ENCODE assay signal across 22 cellular contexts in genomic region chr16:66975302-66975893, GRCh38. TPM values are rescaled to one million over a fixed set of nuclear protein-coding genes. Genes with fewer than 3 reads are reported as not detected.
A peak's percentile ranks its signal among the peaks of the same experiment; 100 is the strongest.
DNase-seq lines count a peak whose midpoint lies in the region; ATAC-seq and TF ChIP-seq lines count a peak whose summit lies in the region.
"Had no signal": no experiment of that assay in that cellular context is flagged by ENCODE, and none has a peak within 500 bp of the region (broad histone marks: within the 10 kb centered on the region; RNA-seq: fewer than 3 reads in every experiment).

No MANE protein-coding gene starts in this region.

- no peak overlapping the region for H3K4me3 ChIP-seq in suprapubic skin
- H3K4me3 ChIP-seq: hepatocyte, psoas muscle, SK-N-MC, skin epidermis, tibial nerve had no signal

- H3K4me3 Mint-ChIP-seq in activated naive CD4-positive, alpha-beta T cell treated with anti-CD3 and anti-CD28 coated beads for 36 hours = peak overlapping the region; percentile 46
- H3K4me3 Mint-ChIP-seq in activated T-helper 1 cell treated with anti-CD3 and anti-CD28 coated beads, Interleukin-12 subunit alpha, Interleukin-12 subunit beta, Interleukin-2, Interleukin-4 antibody, amounts not matched to agents 30 ng/mL and 10 ng/mL and 1 ng/mL, durations not matched to agents 14 hours and 24 hours and 36 hours = peak overlapping the region; percentile 80
- peak overlapping the region; percentile 31 for H3K4me3 Mint-ChIP-seq in natural killer cell

- DNase-seq in activated naive CD4-positive, alpha-beta T cell treated with anti-CD3 and anti-CD28 coated beads for 36 hours = no peak
- DNase-seq in activated naive CD4-positive, alpha-beta T cell treated with anti-CD3 and anti-CD28 coated beads, Interleukin-2, amount 50 U/mL, for 16 hours = no peak
- DNase-seq in GM13977 (ENCODE audit: low spot score) (peak; percentile 3), natural killer cell (no peak), suprapubic skin (ENCODE audit: low spot score in 2 of 2) (no peak), SIG-M5 (lab: John Stamatoyannopoulos, UW) (no peak)
- DNase-seq in activated T-helper 1 cell treated with anti-CD3 and anti-CD28 coated beads, Interleukin-12 subunit alpha, Interleukin-12 subunit beta, Interleukin-2, Interleukin-4 antibody, amounts not matched to agents 30 ng/mL and 10 ng/mL and 1 ng/mL, durations not matched to agents 14 hours and 24 hours and 36 hours (ENCODE audit: low spot score) = no peak
- no peak for DNase-seq in stimulated activated CD4-positive, alpha-beta T cell treated with anti-CD3 and anti-CD28 coated beads, Interleukin-4, amount 100 ng/mL, for 24 hours
- DNase-seq: activated B cell treated with CpG ODN at 0.5 μM for 24 hours; erythroblast; GF-D8; NCI-H2107; NCI-H446 treated with DMSO at 0.1 percent for 48 hours; NK-92 treated with Interleukin-12 subunit alpha and Interleukin-12 subunit beta, amount 100 ng/mL, for 24 hours; T1000 had no signal

- 85% methylated on average over 14 of the region's 14 CpGs for WGBS in suprapubic skin

- H3K36me3 ChIP-seq in suprapubic skin = no peaks in the 10 kb centered on the region
- H3K36me3 ChIP-seq: tibial nerve had no signal

- no peaks in the 10 kb centered on the region for H3K36me3 Mint-ChIP-seq in activated naive CD4-positive, alpha-beta T cell treated with anti-CD3 and anti-CD28 coated beads for 36 hours (ENCODE audit: low read depth)
- peaks cover 1% of the 10 kb centered on the region for H3K36me3 Mint-ChIP-seq in activated T-helper 1 cell treated with anti-CD3 and anti-CD28 coated beads, Interleukin-12 subunit alpha, Interleukin-12 subunit beta, Interleukin-2, Interleukin-4 antibody, amounts not matched to agents 30 ng/mL and 10 ng/mL and 1 ng/mL, durations not matched to agents 14 hours and 24 hours and 36 hours (ENCODE audit: low read depth)
- no peaks in the 10 kb centered on the region for H3K36me3 Mint-ChIP-seq in natural killer cell
- H3K36me3 Mint-ChIP-seq: activated naive CD4-positive, alpha-beta T cell treated with anti-CD3 and anti-CD28 coated beads, Interleukin-2, amount 50 U/mL, for 24 hours had no signal

- CTCF ChIA-PET in activated naive CD4-positive, alpha-beta T cell treated with anti-CD3 and anti-CD28 coated beads for 36 hours (lab: Charles Lee) = interaction anchor here (0.5 to 3.6 kb wide), 10 partner anchors 8 to 210 kb away, joined by 3 to 24 read pairs (median 4); partner anchors contain the start of gene CES3

- intact Hi-C loops in activated naive CD4-positive, alpha-beta T cell treated with anti-CD3 and anti-CD28 coated beads for 36 hours (cut with micrococcal nuclease) = loop anchor here (10.0 kb wide), 1 partner anchor 469 kb away; no protein-coding TSS in a partner anchor
- intact Hi-C loops in activated T-helper 1 cell treated with anti-CD3 and anti-CD28 coated beads, Interleukin-12 subunit alpha, Interleukin-12 subunit beta, Interleukin-2, Interleukin-4 antibody, amounts not matched to agents 30 ng/mL and 10 ng/mL and 1 ng/mL, durations not matched to agents 14 hours and 24 hours and 36 hours (cut with micrococcal nuclease) = loop anchor here (1.0 kb wide), 1 partner anchor 9 kb away; no protein-coding TSS in a partner anchor
- intact Hi-C loops in natural killer cell (cut with micrococcal nuclease) = no loop called here

- no peaks in the 10 kb centered on the region for H3K27me3 Mint-ChIP-seq in activated naive CD4-positive, alpha-beta T cell treated with anti-CD3 and anti-CD28 coated beads for 36 hours (ENCODE audit: low read depth)
- no peaks in the 10 kb centered on the region for H3K27me3 Mint-ChIP-seq in activated T-helper 1 cell treated with anti-CD3 and anti-CD28 coated beads, Interleukin-12 subunit alpha, Interleukin-12 subunit beta, Interleukin-2, Interleukin-4 antibody, amounts not matched to agents 30 ng/mL and 10 ng/mL and 1 ng/mL, durations not matched to agents 14 hours and 24 hours and 36 hours (ENCODE audit: insufficient read depth)
- no peaks in the 10 kb centered on the region for H3K27me3 Mint-ChIP-seq in natural killer cell (ENCODE audit: low read depth in 2 of 2)
- H3K27me3 Mint-ChIP-seq: activated naive CD4-positive, alpha-beta T cell treated with anti-CD3 and anti-CD28 coated beads, Interleukin-2, amount 50 U/mL, for 24 hours had no signal

- no peaks in the 10 kb centered on the region for H3K27me3 ChIP-seq in suprapubic skin
- H3K27me3 ChIP-seq: hepatocyte, tibial nerve had no signal

- no peak overlapping the region for H3K27ac Mint-ChIP-seq in activated naive CD4-positive, alpha-beta T cell treated with anti-CD3 and anti-CD28 coated beads for 36 hours
- H3K27ac Mint-ChIP-seq in activated T-helper 1 cell treated with anti-CD3 and anti-CD28 coated beads, Interleukin-12 subunit alpha, Interleukin-12 subunit beta, Interleukin-2, Interleukin-4 antibody, amounts not matched to agents 30 ng/mL and 10 ng/mL and 1 ng/mL, durations not matched to agents 14 hours and 24 hours and 36 hours = peak overlapping the region; percentile 80
- H3K27ac Mint-ChIP-seq in natural killer cell = no peak overlapping the region
- H3K27ac Mint-ChIP-seq: activated B cell treated with CpG ODN at 0.5 μM for 24 hours; activated naive CD4-positive, alpha-beta T cell treated with anti-CD3 and anti-CD28 coated beads, Interleukin-2, amount 50 U/mL, for 24 hours had no signal

- H3K4me1 ChIP-seq in suprapubic skin = peaks cover 17% of the 10 kb centered on the region
- H3K4me1 ChIP-seq: psoas muscle had no signal

- TF ChIP-seq POLR2A in suprapubic skin (IDR thresholded peaks at IDR 0.05) = no peak

- no peak overlapping the region for H3K27ac ChIP-seq in suprapubic skin
- H3K27ac ChIP-seq: HL-60, psoas muscle, SK-N-MC, skin epidermis, tibial nerve had no signal

- ATAC-seq in natural killer cell = no peak

- H3K4me1 Mint-ChIP-seq in activated naive CD4-positive, alpha-beta T cell treated with anti-CD3 and anti-CD28 coated beads for 36 hours (ENCODE audit: low read depth) = peaks cover 15% of the 10 kb centered on the region
- peaks cover 41% of the 10 kb centered on the region for H3K4me1 Mint-ChIP-seq in activated T-helper 1 cell treated with anti-CD3 and anti-CD28 coated beads, Interleukin-12 subunit alpha, Interleukin-12 subunit beta, Interleukin-2, Interleukin-4 antibody, amounts not matched to agents 30 ng/mL and 10 ng/mL and 1 ng/mL, durations not matched to agents 14 hours and 24 hours and 36 hours (ENCODE audit: low read depth)
- H3K4me1 Mint-ChIP-seq in natural killer cell = no peaks in the 10 kb centered on the region
- H3K4me1 Mint-ChIP-seq: activated B cell treated with CpG ODN at 0.5 μM for 24 hours had no signal

- no peaks in the 10 kb centered on the region for H3K9me3 Mint-ChIP-seq in activated naive CD4-positive, alpha-beta T cell treated with anti-CD3 and anti-CD28 coated beads for 36 hours
- no peaks in the 10 kb centered on the region for H3K9me3 Mint-ChIP-seq in activated T-helper 1 cell treated with anti-CD3 and anti-CD28 coated beads, Interleukin-12 subunit alpha, Interleukin-12 subunit beta, Interleukin-2, Interleukin-4 antibody, amounts not matched to agents 30 ng/mL and 10 ng/mL and 1 ng/mL, durations not matched to agents 14 hours and 24 hours and 36 hours
- H3K9me3 Mint-ChIP-seq in natural killer cell = no peaks in the 10 kb centered on the region
- H3K9me3 Mint-ChIP-seq: activated B cell treated with CpG ODN at 0.5 μM for 24 hours; activated naive CD4-positive, alpha-beta T cell treated with anti-CD3 and anti-CD28 coated beads, Interleukin-2, amount 50 U/mL, for 24 hours had no signal

- no peak for TF ChIP-seq CTCF in GM13977 (IDR thresholded peaks at IDR 0.05; ENCODE audit: extremely low read depth, insufficient read depth, missing control alignments)
- no peak for TF ChIP-seq CTCF in natural killer cell (IDR thresholded peaks at IDR 0.05)
- TF ChIP-seq CTCF in suprapubic skin (IDR thresholded peaks at IDR 0.05) = no peak

- TF ChIP-seq EP300 in suprapubic skin (IDR thresholded peaks at IDR 0.05) = no peak

- no peaks in the 10 kb centered on the region for H3K9me3 ChIP-seq in suprapubic skin
- H3K9me3 ChIP-seq: psoas muscle, tibial nerve had no signal

- in situ Hi-C loops in GM13977 (cut with MboI; ENCODE audit: low pct_unique_long_range_greater_than_20kb, low sequenced_read_pairs, unreplicated experiment) = no loop called here

RNA-seq across cellular contexts. Expression of gene CES4A, which starts 13.0 kb away (rescaled TPM):
- 1 to 10 TPM; 4.9 to 5.1 TPM for total RNA-seq in activated naive CD4-positive, alpha-beta T cell treated with anti-CD3 and anti-CD28 coated beads for 36 hours
- 33.2 and 34.2 TPM in 2 replicates for total RNA-seq in activated T-helper 1 cell treated with anti-CD3 and anti-CD28 coated beads, Interleukin-12 subunit alpha, Interleukin-12 subunit beta, Interleukin-2, Interleukin-4 antibody, amounts not matched to agents 30 ng/mL and 10 ng/mL and 1 ng/mL, durations not matched to agents 14 hours and 24 hours and 36 hours
- total RNA-seq in natural killer cell (1 to 10 TPM; 7.5 to 9.0 (median 8.8) TPM), suprapubic skin (100 to 1,000 TPM in 2 of 4 donors, 10 to 100 TPM in 2; 47.2 to 148 (median 99.9) TPM)

RNA-seq across cellular contexts. Expression of gene CES3, which starts 14.3 kb away (rescaled TPM):
- total RNA-seq in activated naive CD4-positive, alpha-beta T cell treated with anti-CD3 and anti-CD28 coated beads for 36 hours = under 1 TPM; 0.17 to 0.55 TPM
- 5.6 and 7.3 TPM in 2 replicates for total RNA-seq in activated T-helper 1 cell treated with anti-CD3 and anti-CD28 coated beads, Interleukin-12 subunit alpha, Interleukin-12 subunit beta, Interleukin-2, Interleukin-4 antibody, amounts not matched to agents 30 ng/mL and 10 ng/mL and 1 ng/mL, durations not matched to agents 14 hours and 24 hours and 36 hours
- total RNA-seq in natural killer cell (under 1 TPM; 0.19 to 0.95 (median 0.27) TPM), suprapubic skin (1 to 10 TPM in 3 of 4 donors, not detected in 1; 1.4 to 2.2 (median 1.5) TPM)

RNA-seq across cellular contexts. Expression of gene CES2, which starts 40.1 kb away (rescaled TPM):
- 10 to 100 TPM; 20.0 to 22.0 TPM for total RNA-seq in activated naive CD4-positive, alpha-beta T cell treated with anti-CD3 and anti-CD28 coated beads for 36 hours
- 34.3 and 36.6 TPM in 2 replicates for total RNA-seq in activated T-helper 1 cell treated with anti-CD3 and anti-CD28 coated beads, Interleukin-12 subunit alpha, Interleukin-12 subunit beta, Interleukin-2, Interleukin-4 antibody, amounts not matched to agents 30 ng/mL and 10 ng/mL and 1 ng/mL, durations not matched to agents 14 hours and 24 hours and 36 hours
- total RNA-seq in natural killer cell (10 to 100 TPM; 26.9 to 33.6 (median 33.1) TPM), suprapubic skin (10 to 100 TPM; 33.6 to 56.0 (median 42.3) TPM)

RNA-seq across cellular contexts. Expression of gene CIAO2B, which starts 41.2 kb away (rescaled TPM):
- 100 to 1,000 TPM; 169 to 173 TPM for total RNA-seq in activated naive CD4-positive, alpha-beta T cell treated with anti-CD3 and anti-CD28 coated beads for 36 hours
- total RNA-seq in activated T-helper 1 cell treated with anti-CD3 and anti-CD28 coated beads, Interleukin-12 subunit alpha, Interleukin-12 subunit beta, Interleukin-2, Interleukin-4 antibody, amounts not matched to agents 30 ng/mL and 10 ng/mL and 1 ng/mL, durations not matched to agents 14 hours and 24 hours and 36 hours = 162 and 164 TPM in 2 replicates
- total RNA-seq in natural killer cell = 10 to 100 TPM; 57.2 to 62.8 (median 60.0) TPM
- total RNA-seq in suprapubic skin = 10 to 100 TPM; 34.4 to 69.0 (median 45.0) TPM

RNA-seq across cellular contexts. Expression of gene RRAD, which starts 50.1 kb away (rescaled TPM):
- total RNA-seq in activated naive CD4-positive, alpha-beta T cell treated with anti-CD3 and anti-CD28 coated beads for 36 hours = under 1 TPM in 1 of 2 experiments, not detected in 1; 0.25 TPM
- total RNA-seq in activated T-helper 1 cell treated with anti-CD3 and anti-CD28 coated beads, Interleukin-12 subunit alpha, Interleukin-12 subunit beta, Interleukin-2, Interleukin-4 antibody, amounts not matched to agents 30 ng/mL and 10 ng/mL and 1 ng/mL, durations not matched to agents 14 hours and 24 hours and 36 hours = 0.83 and 0.93 TPM in 2 replicates
- 1 to 10 TPM; 1.8 to 4.5 (median 2.8) TPM for total RNA-seq in natural killer cell
- 10 to 100 TPM in 1 of 4 donors, 1 to 10 TPM in 3; 1.5 to 12.1 (median 4.6) TPM for total RNA-seq in suprapubic skin
- total RNA-seq: activated B cell treated with CpG ODN at 0.5 μM for 24 hours had no signal
